Comparison of ENCODE assay signal across 1 cellular context in the genomic region with DNA sequence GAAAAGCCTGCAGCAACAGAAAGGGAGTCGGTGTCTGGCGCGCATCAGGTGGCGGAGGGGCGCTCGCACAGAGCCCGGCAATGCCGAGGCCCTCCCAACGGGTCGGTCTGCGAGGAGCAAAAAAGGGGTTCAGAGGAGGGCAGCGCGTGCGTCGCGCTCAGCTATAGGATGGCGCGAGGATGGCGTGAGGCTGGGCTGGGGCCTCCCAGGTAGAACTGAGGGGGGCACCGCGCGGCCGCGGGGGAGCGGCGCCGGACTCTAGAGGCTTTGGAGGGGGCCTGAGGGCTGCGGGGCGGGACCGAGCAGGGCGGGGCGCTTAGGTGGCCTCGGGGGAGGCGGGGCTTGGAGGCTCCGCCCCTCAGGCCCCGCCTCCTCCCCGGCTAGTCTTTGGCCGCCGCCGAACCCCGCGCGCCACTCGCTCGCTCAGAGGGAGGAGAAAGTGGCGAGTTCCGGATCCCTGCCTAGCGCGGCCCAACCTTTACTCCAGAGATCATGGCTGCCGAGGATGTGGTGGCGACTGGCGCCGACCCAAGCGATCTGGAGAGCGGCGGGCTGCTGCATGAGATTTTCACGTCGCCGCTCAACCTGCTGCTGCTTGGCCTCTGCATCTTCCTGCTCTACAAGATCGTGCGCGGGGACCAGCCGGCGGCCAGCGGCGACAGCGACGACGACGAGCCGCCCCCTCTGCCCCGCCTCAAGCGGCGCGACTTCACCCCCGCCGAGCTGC.
TF ChIP-seq lines count a peak whose summit lies in the region.

A gene (plus strand): TSS at position 414 of the 727 bp plus-strand sequence. CDS start 79 bp downstream, at position 493.

TF ChIP-seq in H1, 55 proteins besides CTCF, POLR2A, EP300 and RAD21:
- no peak for TF ChIP-seq TCF12 (IDR thresholded peaks at IDR 0.05; ENCODE audit: low read depth, low read length)
- no peak for TF ChIP-seq CHD1 (IDR thresholded peaks at IDR 0.05; ENCODE audit: low read depth, low read length)
- no peak for TF ChIP-seq SIRT6 (IDR thresholded peaks at IDR 0.05; ENCODE audit: low read length)
- TF ChIP-seq EGR1 (IDR thresholded peaks at IDR 0.05; ENCODE audit: borderline replicate concordance, low read depth, low read length), result no peak
- TF ChIP-seq FOSL1 (IDR thresholded peaks at IDR 0.05; ENCODE audit: insufficient read depth, low read depth, low read length), result no peak
- TF ChIP-seq RFX5 (IDR thresholded peaks at IDR 0.05; ENCODE audit: borderline replicate concordance, low read depth, low read length), result no peak
- TF ChIP-seq, protein P1, sequence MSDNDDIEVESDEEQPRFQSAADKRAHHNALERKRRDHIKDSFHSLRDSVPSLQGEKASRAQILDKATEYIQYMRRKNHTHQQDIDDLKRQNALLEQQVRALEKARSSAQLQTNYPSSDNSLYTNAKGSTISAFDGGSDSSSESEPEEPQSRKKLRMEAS (IDR thresholded peaks at IDR 0.05), result peak; percentile 87
- TF ChIP-seq RNF2 (IDR thresholded peaks at IDR 0.05; ENCODE audit: borderline replicate concordance, low read depth, low read length, missing control alignments, poor library complexity, severe bottlenecking), result no peak
- TF ChIP-seq TAF1 (IDR thresholded peaks at IDR 0.05; ENCODE audit: low read depth, low read length), result peak; percentile 93
- TF ChIP-seq BCL11A (IDR thresholded peaks at IDR 0.05; ENCODE audit: low read depth in 2 of 2, low read length in 2 of 2), result no peak
- TF ChIP-seq CREB1 (IDR thresholded peaks at IDR 0.05), result 0 out of 2 replicates have a peak, but pooled peaks have one; percentile 41
- TF ChIP-seq CBX8 (IDR thresholded peaks at IDR 0.05; ENCODE audit: borderline replicate concordance, low read depth, low read length), result no peak
- peak; percentile 74 for TF ChIP-seq YY1 (IDR thresholded peaks at IDR 0.05; ENCODE audit: low read depth, low read length)
- TF ChIP-seq, protein P2, sequence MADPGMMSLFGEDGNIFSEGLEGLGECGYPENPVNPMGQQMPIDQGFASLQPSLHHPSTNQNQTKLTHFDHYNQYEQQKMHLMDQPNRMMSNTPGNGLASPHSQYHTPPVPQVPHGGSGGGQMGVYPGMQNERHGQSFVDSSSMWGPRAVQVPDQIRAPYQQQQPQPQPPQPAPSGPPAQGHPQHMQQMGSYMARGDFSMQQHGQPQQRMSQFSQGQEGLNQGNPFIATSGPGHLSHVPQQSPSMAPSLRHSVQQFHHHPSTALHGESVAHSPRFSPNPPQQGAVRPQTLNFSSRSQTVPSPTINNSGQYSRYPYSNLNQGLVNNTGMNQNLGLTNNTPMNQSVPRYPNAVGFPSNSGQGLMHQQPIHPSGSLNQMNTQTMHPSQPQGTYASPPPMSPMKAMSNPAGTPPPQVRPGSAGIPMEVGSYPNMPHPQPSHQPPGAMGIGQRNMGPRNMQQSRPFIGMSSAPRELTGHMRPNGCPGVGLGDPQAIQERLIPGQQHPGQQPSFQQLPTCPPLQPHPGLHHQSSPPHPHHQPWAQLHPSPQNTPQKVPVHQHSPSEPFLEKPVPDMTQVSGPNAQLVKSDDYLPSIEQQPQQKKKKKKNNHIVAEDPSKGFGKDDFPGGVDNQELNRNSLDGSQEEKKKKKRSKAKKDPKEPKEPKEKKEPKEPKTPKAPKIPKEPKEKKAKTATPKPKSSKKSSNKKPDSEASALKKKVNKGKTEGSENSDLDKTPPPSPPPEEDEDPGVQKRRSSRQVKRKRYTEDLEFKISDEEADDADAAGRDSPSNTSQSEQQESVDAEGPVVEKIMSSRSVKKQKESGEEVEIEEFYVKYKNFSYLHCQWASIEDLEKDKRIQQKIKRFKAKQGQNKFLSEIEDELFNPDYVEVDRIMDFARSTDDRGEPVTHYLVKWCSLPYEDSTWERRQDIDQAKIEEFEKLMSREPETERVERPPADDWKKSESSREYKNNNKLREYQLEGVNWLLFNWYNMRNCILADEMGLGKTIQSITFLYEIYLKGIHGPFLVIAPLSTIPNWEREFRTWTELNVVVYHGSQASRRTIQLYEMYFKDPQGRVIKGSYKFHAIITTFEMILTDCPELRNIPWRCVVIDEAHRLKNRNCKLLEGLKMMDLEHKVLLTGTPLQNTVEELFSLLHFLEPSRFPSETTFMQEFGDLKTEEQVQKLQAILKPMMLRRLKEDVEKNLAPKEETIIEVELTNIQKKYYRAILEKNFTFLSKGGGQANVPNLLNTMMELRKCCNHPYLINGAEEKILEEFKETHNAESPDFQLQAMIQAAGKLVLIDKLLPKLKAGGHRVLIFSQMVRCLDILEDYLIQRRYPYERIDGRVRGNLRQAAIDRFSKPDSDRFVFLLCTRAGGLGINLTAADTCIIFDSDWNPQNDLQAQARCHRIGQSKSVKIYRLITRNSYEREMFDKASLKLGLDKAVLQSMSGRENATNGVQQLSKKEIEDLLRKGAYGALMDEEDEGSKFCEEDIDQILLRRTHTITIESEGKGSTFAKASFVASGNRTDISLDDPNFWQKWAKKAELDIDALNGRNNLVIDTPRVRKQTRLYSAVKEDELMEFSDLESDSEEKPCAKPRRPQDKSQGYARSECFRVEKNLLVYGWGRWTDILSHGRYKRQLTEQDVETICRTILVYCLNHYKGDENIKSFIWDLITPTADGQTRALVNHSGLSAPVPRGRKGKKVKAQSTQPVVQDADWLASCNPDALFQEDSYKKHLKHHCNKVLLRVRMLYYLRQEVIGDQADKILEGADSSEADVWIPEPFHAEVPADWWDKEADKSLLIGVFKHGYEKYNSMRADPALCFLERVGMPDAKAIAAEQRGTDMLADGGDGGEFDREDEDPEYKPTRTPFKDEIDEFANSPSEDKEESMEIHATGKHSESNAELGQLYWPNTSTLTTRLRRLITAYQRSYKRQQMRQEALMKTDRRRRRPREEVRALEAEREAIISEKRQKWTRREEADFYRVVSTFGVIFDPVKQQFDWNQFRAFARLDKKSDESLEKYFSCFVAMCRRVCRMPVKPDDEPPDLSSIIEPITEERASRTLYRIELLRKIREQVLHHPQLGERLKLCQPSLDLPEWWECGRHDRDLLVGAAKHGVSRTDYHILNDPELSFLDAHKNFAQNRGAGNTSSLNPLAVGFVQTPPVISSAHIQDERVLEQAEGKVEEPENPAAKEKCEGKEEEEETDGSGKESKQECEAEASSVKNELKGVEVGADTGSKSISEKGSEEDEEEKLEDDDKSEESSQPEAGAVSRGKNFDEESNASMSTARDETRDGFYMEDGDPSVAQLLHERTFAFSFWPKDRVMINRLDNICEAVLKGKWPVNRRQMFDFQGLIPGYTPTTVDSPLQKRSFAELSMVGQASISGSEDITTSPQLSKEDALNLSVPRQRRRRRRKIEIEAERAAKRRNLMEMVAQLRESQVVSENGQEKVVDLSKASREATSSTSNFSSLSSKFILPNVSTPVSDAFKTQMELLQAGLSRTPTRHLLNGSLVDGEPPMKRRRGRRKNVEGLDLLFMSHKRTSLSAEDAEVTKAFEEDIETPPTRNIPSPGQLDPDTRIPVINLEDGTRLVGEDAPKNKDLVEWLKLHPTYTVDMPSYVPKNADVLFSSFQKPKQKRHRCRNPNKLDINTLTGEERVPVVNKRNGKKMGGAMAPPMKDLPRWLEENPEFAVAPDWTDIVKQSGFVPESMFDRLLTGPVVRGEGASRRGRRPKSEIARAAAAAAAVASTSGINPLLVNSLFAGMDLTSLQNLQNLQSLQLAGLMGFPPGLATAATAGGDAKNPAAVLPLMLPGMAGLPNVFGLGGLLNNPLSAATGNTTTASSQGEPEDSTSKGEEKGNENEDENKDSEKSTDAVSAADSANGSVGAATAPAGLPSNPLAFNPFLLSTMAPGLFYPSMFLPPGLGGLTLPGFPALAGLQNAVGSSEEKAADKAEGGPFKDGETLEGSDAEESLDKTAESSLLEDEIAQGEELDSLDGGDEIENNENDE (IDR thresholded peaks at IDR 0.05; ENCODE audit: insufficient replicate concordance, low read length), result no peak
- TF ChIP-seq SP1 (IDR thresholded peaks at IDR 0.05; ENCODE audit: low read depth, low read length), result no peak
- TF ChIP-seq MAFK (IDR thresholded peaks at IDR 0.05; ENCODE audit: low read depth, low read length), result no peak
- TF ChIP-seq JUND (IDR thresholded peaks at IDR 0.05; ENCODE audit: low read length), result no peak
- no peak for TF ChIP-seq SP2 (IDR thresholded peaks at IDR 0.05; ENCODE audit: low read length)
- TF ChIP-seq SUZ12 (IDR thresholded peaks at IDR 0.05; ENCODE audit: low read length), result no peak
- no peak for TF ChIP-seq JUN (IDR thresholded peaks at IDR 0.05; ENCODE audit: low read depth, low read length)
- peak; percentile 70 for TF ChIP-seq ASH2L (IDR thresholded peaks at IDR 0.05; ENCODE audit: low read length)
- no peak for TF ChIP-seq CEBPB (IDR thresholded peaks at IDR 0.05; ENCODE audit: low read depth, low read length)
- TF ChIP-seq EZH2 (IDR thresholded peaks at IDR 0.05; ENCODE audit: low read depth, low read length, severe bottlenecking), result no peak
- TF ChIP-seq RXRA (IDR thresholded peaks at IDR 0.05; ENCODE audit: insufficient read depth, low read depth, low read length), result no peak
- TF ChIP-seq HDAC2 (IDR thresholded peaks at IDR 0.05; ENCODE audit: borderline replicate concordance in 1 of 2, low read depth in 2 of 2, low read length in 2 of 2), result no peak
- TF ChIP-seq KDM5A (IDR thresholded peaks at IDR 0.05; ENCODE audit: low read length), result no peak
- TF ChIP-seq POLR2AphosphoS5 (IDR thresholded peaks at IDR 0.05; ENCODE audit: low read depth, low read length), result peak; percentile 92
- TF ChIP-seq GABPA (IDR thresholded peaks at IDR 0.05; ENCODE audit: borderline replicate concordance, insufficient read depth, low read length), result no peak
- peak; percentile 49; the same call in 1 of the 2 replicates for TF ChIP-seq PHF8 (conservative IDR thresholded peaks at IDR 0.05; ENCODE audit: low read depth, low read length)
- TF ChIP-seq, protein P3, sequence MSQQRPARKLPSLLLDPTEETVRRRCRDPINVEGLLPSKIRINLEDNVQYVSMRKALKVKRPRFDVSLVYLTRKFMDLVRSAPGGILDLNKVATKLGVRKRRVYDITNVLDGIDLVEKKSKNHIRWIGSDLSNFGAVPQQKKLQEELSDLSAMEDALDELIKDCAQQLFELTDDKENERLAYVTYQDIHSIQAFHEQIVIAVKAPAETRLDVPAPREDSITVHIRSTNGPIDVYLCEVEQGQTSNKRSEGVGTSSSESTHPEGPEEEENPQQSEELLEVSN (IDR thresholded peaks at IDR 0.05), result peak; percentile 72; the same call in 1 of the 2 replicates
- no peak for TF ChIP-seq NRF1 (IDR thresholded peaks at IDR 0.05; ENCODE audit: low read depth, low read length)
- peak; percentile 88 for TF ChIP-seq TBP (IDR thresholded peaks at IDR 0.05; ENCODE audit: low read depth, low read length)
- TF ChIP-seq SP4 (IDR thresholded peaks at IDR 0.05; ENCODE audit: low read length), result no peak
